ENCODE assay signal across 23 cellular contexts in the genomic region with DNA sequence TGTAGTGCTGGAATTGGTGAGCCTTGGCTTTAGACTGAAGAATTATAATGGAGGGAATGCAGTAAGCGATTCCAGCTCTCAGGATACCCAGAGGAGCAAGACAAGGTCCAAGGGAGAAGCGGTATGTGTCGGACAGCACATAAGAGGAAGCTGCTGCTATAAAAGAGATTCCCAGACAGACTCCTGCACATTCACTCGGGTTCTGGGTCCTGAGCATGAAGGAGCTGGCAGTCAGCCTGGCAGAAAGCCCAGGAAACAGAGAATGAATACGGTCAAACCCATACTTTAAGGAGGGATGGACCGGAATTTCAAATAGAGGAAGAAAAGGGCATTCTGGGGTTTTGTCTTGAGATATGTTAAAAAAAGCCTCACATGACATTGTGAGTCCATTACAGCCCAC.
DNase-seq lines count a peak whose midpoint lies in the region; ATAC-seq and TF ChIP-seq lines count a peak whose summit lies in the region.
"Had no signal": no experiment of that assay in that cellular context is flagged by ENCODE, and none has a peak within 500 bp of the region (broad histone marks: within the 10 kb centered on the region; RNA-seq: fewer than 3 reads in every experiment).

No MANE protein-coding gene starts in this region.

- TF ChIP-seq CTCF in A673 (conservative IDR thresholded peaks at IDR 0.05; ENCODE audit: low read depth, low read length) (no peak), fibroblast of the aortic adventitia (IDR thresholded peaks at IDR 0.05; ENCODE audit: insufficient read depth, low read length) (no peak), GM20000 (IDR thresholded peaks at IDR 0.05; ENCODE audit: extremely low read depth, missing control alignments) (no peak)

- no peaks in the 10 kb centered on the region for H3K27me3 ChIP-seq in A673 (replicated peaks; ENCODE audit: insufficient read depth, low read depth, low read length, poor library complexity)
- H3K27me3 ChIP-seq: foreskin keratinocyte, Peyer's patch, upper lobe of left lung had no signal

- H3K27me3 Mint-ChIP-seq in stimulated activated memory B cell treated with anti-CD40 and anti-IgM and Interleukin-4, amounts not matched to agents 10 μg/mL and 1 μg/mL and 100 μg/mL, for 72 hours: no peaks in the 10 kb centered on the region

- no peak overlapping the region for H3K4me3 Mint-ChIP-seq in stimulated activated memory B cell treated with anti-CD40 and anti-IgM and Interleukin-4, amounts not matched to agents 10 μg/mL and 1 μg/mL and 100 μg/mL, for 72 hours
- H3K4me3 Mint-ChIP-seq: CD8-positive, alpha-beta memory T cell; natural killer cell had no signal

- intact Hi-C loops in A673 (cut with micrococcal nuclease; ENCODE audit: unreplicated experiment): no loop called here

- H3K36me3 Mint-ChIP-seq in stimulated activated memory B cell treated with anti-CD40 and anti-IgM and Interleukin-4, amounts not matched to agents 10 μg/mL and 1 μg/mL and 100 μg/mL, for 72 hours: no peaks in the 10 kb centered on the region
- H3K36me3 Mint-ChIP-seq: CD8-positive, alpha-beta memory T cell; natural killer cell had no signal

- H3K4me1 ChIP-seq in A673 (ENCODE audit: insufficient read depth, low read length, poor library complexity, severe bottlenecking): peaks cover 4% of the 10 kb centered on the region
- H3K4me1 ChIP-seq: lower lobe of right lung, Peyer's patch, upper lobe of left lung had no signal

- H3K36me3 ChIP-seq in A673 (ENCODE audit: insufficient read depth, low read length, poor library complexity, severe bottlenecking): no peaks in the 10 kb centered on the region
- H3K36me3 ChIP-seq: HAP-1, lower lobe of right lung, Peyer's patch, upper lobe of left lung had no signal

- H3K9me3 ChIP-seq in A673 (ENCODE audit: low read depth, low read length, poor library complexity, severe bottlenecking): no peaks in the 10 kb centered on the region
- H3K9me3 ChIP-seq: HAP-1, lower lobe of right lung, Peyer's patch, upper lobe of left lung had no signal

- H3K4me3 ChIP-seq in A673 (ENCODE audit: low read depth, low read length, poor library complexity, severe bottlenecking) (no peak overlapping the region), fibroblast of the aortic adventitia (ENCODE audit: low read depth, low read length) (no peak overlapping the region)
- H3K4me3 ChIP-seq: HAP-1, lower lobe of right lung, Peyer's patch, upper lobe of left lung had no signal

- no peak for ATAC-seq in stimulated activated memory B cell treated with anti-CD40 and anti-IgM and Interleukin-4, amounts not matched to agents 10 μg/mL and 1 μg/mL and 100 μg/mL, for 72 hours
- ATAC-seq: foreskin keratinocyte, lower lobe of right lung, natural killer cell had no signal

- no TSS peak for BruUV-seq in A673 (replicated peaks; lab: Mats Ljungman, UMichigan)

- H3K27ac ChIP-seq in A673 (ENCODE audit: low read depth, low read length, poor library complexity, severe bottlenecking): no peak overlapping the region
- H3K27ac ChIP-seq: foreskin keratinocyte, lower lobe of right lung, Peyer's patch, upper lobe of left lung, VCaP had no signal

- H3K9me3 Mint-ChIP-seq in stimulated activated memory B cell treated with anti-CD40 and anti-IgM and Interleukin-4, amounts not matched to agents 10 μg/mL and 1 μg/mL and 100 μg/mL, for 72 hours: no peaks in the 10 kb centered on the region
- H3K9me3 Mint-ChIP-seq: activated T-helper 2 cell treated with anti-CD3 and anti-CD28 coated beads, Interferon-gamma antibody, Interleukin-2, Interleukin-4, amounts not matched to agents 10 μg/mL and 5 μg/mL and 100 μg/mL, durations not matched to agents 14 hours and 24 hours and 36 hours; CD8-positive, alpha-beta memory T cell; natural killer cell had no signal

- CTCF ChIA-PET in A673 (lab: Charles Lee): no interaction called here

- POLR2A ChIA-PET in A673 (lab: Charles Lee; ENCODE audit: low non-redundant PET): no interaction called here

- H3K4me1 Mint-ChIP-seq in stimulated activated memory B cell treated with anti-CD40 and anti-IgM and Interleukin-4, amounts not matched to agents 10 μg/mL and 1 μg/mL and 100 μg/mL, for 72 hours: no peaks in the 10 kb centered on the region
- H3K4me1 Mint-ChIP-seq: natural killer cell had no signal

- H3K27ac Mint-ChIP-seq in stimulated activated memory B cell treated with anti-CD40 and anti-IgM and Interleukin-4, amounts not matched to agents 10 μg/mL and 1 μg/mL and 100 μg/mL, for 72 hours: no peak overlapping the region
- H3K27ac Mint-ChIP-seq: activated T-helper 2 cell treated with anti-CD3 and anti-CD28 coated beads, Interferon-gamma antibody, Interleukin-2, Interleukin-4, amounts not matched to agents 10 μg/mL and 5 μg/mL and 100 μg/mL, durations not matched to agents 14 hours and 24 hours and 36 hours; CD8-positive, alpha-beta memory T cell; natural killer cell had no signal

- DNase-seq in A673 (ENCODE audit: low spot score) (peak; percentile 35), astrocyte of the hippocampus (ENCODE audit: low read depth, low spot score) (peak; percentile 83), fibroblast of the aortic adventitia (ENCODE audit: low read depth) (peak; percentile 60), occipital lobe (lab: John Stamatoyannopoulos, UW) (peak; percentile 15), GM20000 (ENCODE audit: low spot score) (no peak), GOT3 (lab: John Stamatoyannopoulos, UW) (no peak), NOMO-1 (lab: John Stamatoyannopoulos, UW; ENCODE audit: unreplicated experiment in 2 of 2) (no peak)
- DNase-seq: ACHN; aorta; CD8-positive, alpha-beta memory T cell; foreskin keratinocyte; lower lobe of right lung; natural killer cell; NCI-H1694 treated with DMSO at 0.1 percent for 48 hours; NCI-H526; Peyer's patch; stimulated activated CD4-positive, alpha-beta T cell treated with anti-CD3 and anti-CD28 coated beads, Interleukin-4, amount 100 ng/mL, for 24 hours; SW 1271; upper lobe of left lung had no signal

Comparison
In these comparisons a context has a peak if more than half of its experiments do, and no peak if none do; other contexts are left out.
1. DNase-seq: peak in A673 (single experiment), astrocyte of the hippocampus (single experiment), fibroblast of the aortic adventitia (single experiment) and occipital lobe (single experiment); none in GM20000 (single experiment), GOT3 (single experiment) and NOMO-1 (0 of 2).